In the genomic region with DNA sequence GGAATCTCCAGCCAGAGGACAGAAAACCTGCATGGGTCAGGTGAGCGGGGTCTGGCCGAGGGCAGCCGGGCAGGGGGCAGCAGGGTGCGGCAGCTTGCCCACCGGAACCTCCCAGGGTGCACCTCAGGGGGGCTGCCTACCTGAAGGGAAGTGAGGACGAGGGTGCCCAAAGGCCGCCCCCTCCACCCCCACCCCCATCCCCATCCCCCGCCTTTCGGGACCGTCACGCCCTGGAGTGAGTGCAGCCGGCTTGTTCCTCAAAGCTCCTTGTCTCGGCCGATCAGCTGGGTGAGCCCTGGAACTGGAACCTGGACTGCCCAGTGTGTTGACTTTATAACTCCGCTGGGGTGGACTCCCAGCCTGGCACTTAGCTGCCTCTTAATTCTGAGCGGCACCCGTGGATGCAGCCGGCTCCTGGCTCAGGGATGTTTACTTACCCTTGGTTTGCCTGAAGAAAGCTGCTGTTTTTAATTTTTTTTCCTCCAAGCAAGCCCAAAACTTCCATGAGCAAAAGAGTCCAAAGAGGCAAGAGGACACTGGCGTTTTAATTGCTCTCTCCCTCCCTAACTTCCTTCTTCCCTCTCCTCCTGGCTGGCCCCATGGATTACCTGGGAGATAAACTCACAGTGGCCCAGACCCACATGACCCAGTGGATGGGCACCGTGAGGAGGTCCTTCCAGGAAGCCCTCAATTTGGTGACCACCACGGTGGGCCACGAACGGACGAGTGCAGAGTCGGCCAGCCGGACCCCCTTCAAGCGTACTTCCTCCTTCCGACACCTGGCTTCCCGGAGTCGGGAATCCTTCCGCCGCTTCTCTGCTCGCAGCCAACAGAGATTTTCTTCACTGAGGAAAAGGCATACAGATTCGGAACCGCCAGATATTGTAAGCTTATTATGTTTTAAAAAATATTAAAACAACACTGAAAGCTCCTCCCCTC, we compare ENCODE assay signal across 8 cellular contexts.
DNase-seq lines count a peak whose midpoint lies in the region; ATAC-seq and TF ChIP-seq lines count a peak whose summit lies in the region.

No MANE protein-coding gene starts in this region.

- TF ChIP-seq EP300 in esophagus muscularis mucosa (IDR thresholded peaks at IDR 0.05): no peak

- in situ Hi-C loops in Panc1 (cut with HindIII; ENCODE audit: low pct_unique_long_range_greater_than_20kb, low sequenced_read_pairs): no loop called here

- H3K4me1 ChIP-seq in Panc1 (ENCODE audit: control insufficient read depth, insufficient read depth, low read length): peaks cover 9% of the 10 kb centered on the region
- H3K4me1 ChIP-seq in esophagus muscularis mucosa: peaks cover 37 to 56% (median 53%) of the 10 kb centered on the region in 4 donors

- H3K27me3 Mint-ChIP-seq in natural killer cell (ENCODE audit: low read depth in 2 of 2): peaks cover 0 to 8% of the 10 kb centered on the region in 2 donors

- no peaks in the 10 kb centered on the region for H3K36me3 Mint-ChIP-seq in natural killer cell

- ATAC-seq in Panc1: peak; percentile 9; the same call in 1 of the 2 replicates
- peak in 1 of 3 donors; percentile 2 for ATAC-seq in natural killer cell
- ATAC-seq in GM19452 (IDR thresholded peaks at IDR 0.05; ENCODE audit: unreplicated experiment): no peak

- H3K36me3 ChIP-seq in Panc1 (ENCODE audit: control insufficient read depth, insufficient read depth, low read length) (no peaks in the 10 kb centered on the region), esophagus muscularis mucosa (peaks cover 0 to 5% (median 0%) of the 10 kb centered on the region in 4 donors)

- BruUV-seq in Panc1 (replicated peaks; lab: Mats Ljungman, UMichigan): no TSS peak

- CTCF ChIA-PET in Panc1 (lab: Charles Lee): interaction anchor here (0.6 kb wide), 1 partner anchor 306 kb away, joined by 5 read pairs; a partner anchor contains a TSS

- H3K27me3 ChIP-seq in Panc1 (ENCODE audit: control insufficient read depth, insufficient read depth, low read length) (no peaks in the 10 kb centered on the region), esophagus muscularis mucosa (no peaks in the 10 kb centered on the region)

- TF ChIP-seq CTCF in GM12864 (IDR thresholded peaks at IDR 0.05; ENCODE audit: low read depth, low read length, missing control alignments) (no peak), Panc1 (IDR thresholded peaks at IDR 0.05) (no peak), esophagus muscularis mucosa (IDR thresholded peaks at IDR 0.05) (no peak), natural killer cell (IDR thresholded peaks at IDR 0.05) (no peak)

- H3K27ac Mint-ChIP-seq in natural killer cell: peak overlapping the region in 1 of 2 donors; percentile 90

- no peak overlapping the region for H3K27ac ChIP-seq in Panc1 (ENCODE audit: low read length)
- peak overlapping the region; percentile 72 to 86 (median 80) for H3K27ac ChIP-seq in esophagus muscularis mucosa (replicated peaks in 1 of 4)

- H3K9me3 Mint-ChIP-seq in natural killer cell: no peaks in the 10 kb centered on the region

- no peak for TF ChIP-seq POLR2A in esophagus muscularis mucosa (IDR thresholded peaks at IDR 0.05; ENCODE audit: low read depth)

- DNase-seq in GM12864 (ENCODE audit: low read depth) (no peak), Panc1 (ENCODE audit: low read depth, low spot score) (no peak), esophagus muscularis mucosa (ENCODE audit: extremely low spot score) (no peak), natural killer cell (no peak), Ammon's horn (ENCODE audit: low spot score) (no peak), HuH-7 (ENCODE audit: low spot score) (no peak), cerebellar nuclear complex (lab: John Stamatoyannopoulos, UW) (no peak)

- H3K4me1 Mint-ChIP-seq in natural killer cell: peaks cover 19 to 24% of the 10 kb centered on the region in 2 donors

- peak overlapping the region; percentile 20; the same call in 1 of the 2 replicates for H3K4me3 ChIP-seq in GM12864 (ENCODE audit: low read depth, low read length)
- peak overlapping the region; percentile 42 to 64 for H3K4me3 ChIP-seq in Panc1 (ENCODE audit: low read depth in 2 of 2, low read length in 2 of 2)
- peak overlapping the region; percentile 64 to 75 (median 72) for H3K4me3 ChIP-seq in esophagus muscularis mucosa

- intact Hi-C loops in Panc1 (cut with micrococcal nuclease; ENCODE audit: unreplicated experiment): no loop called here
- intact Hi-C loops in esophagus muscularis mucosa (cut with DNase I): loop anchor here (2.0 kb wide), 1 partner anchor 61 kb away; no protein-coding TSS in a partner anchor
- intact Hi-C loops in natural killer cell (cut with micrococcal nuclease): no loop called here

- 39% methylated on average over 19 of the region's 35 CpGs for WGBS in esophagus muscularis mucosa

- H3K9me3 ChIP-seq in Panc1 (ENCODE audit: control insufficient read depth, insufficient read depth, low read depth, low read length): no peaks in the 10 kb centered on the region
- no peaks in the 10 kb centered on the region for H3K9me3 ChIP-seq in esophagus muscularis mucosa

- POLR2A ChIA-PET in Panc1 (lab: Charles Lee): no interaction called here

- H3K4me3 Mint-ChIP-seq in natural killer cell: peak overlapping the region; percentile 89

Comparison
In these comparisons a context has a peak if more than half of its experiments do, and no peak if none do; other contexts are left out.
1. H3K4me3 ChIP-seq: peak in every context shown above with its lines; median percentile 72 in esophagus muscularis mucosa; 53 in Panc1; 20 in GM12864.